Comparison of ENCODE assay signal across 24 cellular contexts in genomic region chr4:187865914-187866313, GRCh38.
"Had no signal": no experiment of that assay in that cellular context is flagged by ENCODE, and none has a peak within 500 bp of the region (broad histone marks: within the 10 kb centered on the region; RNA-seq: fewer than 3 reads in every experiment).

No MANE protein-coding gene starts in this region.

- H3K27ac ChIP-seq: brain microvascular endothelial cell, cardiac muscle cell, VCaP had no signal

- H3K9me3 Mint-ChIP-seq: activated T-helper 17 cell treated with anti-CD3 and anti-CD28 coated beads, Interleukin-2, amount 50 U/mL, for 72 hours had no signal

- H3K4me3 ChIP-seq: cardiac muscle cell had no signal

- H3K36me3 ChIP-seq: brain microvascular endothelial cell, cardiac muscle cell had no signal

- H3K36me3 Mint-ChIP-seq: activated naive CD8-positive, alpha-beta T cell treated with anti-CD3 and anti-CD28 coated beads for 36 hours had no signal

- H3K27me3 ChIP-seq: brain microvascular endothelial cell, cardiac muscle cell had no signal

- ATAC-seq: activated CD4-positive, alpha-beta T cell treated with anti-CD3 and anti-CD28 coated beads for 36 hours; activated T-helper 17 cell treated with anti-CD3 and anti-CD28 coated beads, Interleukin-2, amount 50 U/mL, for 72 hours had no signal

- DNase-seq: activated CD4-positive, alpha-beta memory T cell treated with anti-CD3 and anti-CD28 coated beads, Interleukin-2, amount 10 ng/mL, durations not matched to agents 7 days and 5 days; activated CD4-positive, alpha-beta T cell treated with anti-CD3 and anti-CD28 coated beads for 36 hours; activated CD4-positive, alpha-beta T cell treated with anti-CD3 and anti-CD28 coated beads, Interleukin-2, amount 50 U/mL, for 1 hour; activated gamma-delta T cell; activated naive CD4-positive, alpha-beta T cell treated with anti-CD3 and anti-CD28 coated beads for 36 hours; activated naive CD8-positive, alpha-beta T cell treated with anti-CD3 and anti-CD28 coated beads for 36 hours; activated T-cell treated with anti-CD3 and anti-CD28 coated beads for 4 hours; activated T-cell treated with anti-CD3 and anti-CD28 coated beads, Interleukin-2, amount 50 U/mL, for 48 hours; brain microvascular endothelial cell; MM.1S; NCI-H1105; NCI-H1436 treated with DMSO at 0.1 percent for 48 hours; NCI-H187; NCI-H2081 treated with DMSO at 0.1 percent for 48 hours; NCI-H2171; NCI-H2227 treated with DMSO at 0.1 percent for 48 hours; NCI-H446 treated with DMSO at 0.1 percent for 48 hours; NCI-H524 treated with DMSO at 0.1 percent for 48 hours; NCI-H82; SHP77; T-helper 1 cell had no signal

- H3K4me1 Mint-ChIP-seq: activated CD4-positive, alpha-beta memory T cell treated with anti-CD3 and anti-CD28 coated beads, Interleukin-2, amount 10 ng/mL, durations not matched to agents 7 days and 5 days; activated CD4-positive, alpha-beta T cell treated with anti-CD3 and anti-CD28 coated beads for 36 hours; activated naive CD8-positive, alpha-beta T cell treated with anti-CD3 and anti-CD28 coated beads for 36 hours; activated T-helper 17 cell treated with anti-CD3 and anti-CD28 coated beads, Interleukin-2, amount 50 U/mL, for 72 hours had no signal

- H3K27me3 Mint-ChIP-seq: activated CD4-positive, alpha-beta memory T cell treated with anti-CD3 and anti-CD28 coated beads, Interleukin-2, amount 10 ng/mL, durations not matched to agents 7 days and 5 days; activated CD4-positive, alpha-beta T cell treated with anti-CD3 and anti-CD28 coated beads for 36 hours; activated naive CD8-positive, alpha-beta T cell treated with anti-CD3 and anti-CD28 coated beads for 36 hours; activated T-helper 17 cell treated with anti-CD3 and anti-CD28 coated beads, Interleukin-2, amount 50 U/mL, for 72 hours had no signal

- H3K4me3 Mint-ChIP-seq: activated CD4-positive, alpha-beta memory T cell treated with anti-CD3 and anti-CD28 coated beads, Interleukin-2, amount 10 ng/mL, durations not matched to agents 7 days and 5 days; activated CD4-positive, alpha-beta T cell treated with anti-CD3 and anti-CD28 coated beads for 36 hours; activated naive CD4-positive, alpha-beta T cell treated with anti-CD3 and anti-CD28 coated beads for 36 hours; activated naive CD8-positive, alpha-beta T cell treated with anti-CD3 and anti-CD28 coated beads for 36 hours; activated T-helper 17 cell treated with anti-CD3 and anti-CD28 coated beads, Interleukin-2, amount 50 U/mL, for 72 hours had no signal

- H3K27ac Mint-ChIP-seq: activated CD4-positive, alpha-beta memory T cell treated with anti-CD3 and anti-CD28 coated beads, Interleukin-2, amount 10 ng/mL, durations not matched to agents 7 days and 5 days; activated CD4-positive, alpha-beta T cell treated with anti-CD3 and anti-CD28 coated beads for 36 hours; activated naive CD4-positive, alpha-beta T cell treated with anti-CD3 and anti-CD28 coated beads for 36 hours; activated naive CD8-positive, alpha-beta T cell treated with anti-CD3 and anti-CD28 coated beads for 36 hours; activated T-helper 17 cell treated with anti-CD3 and anti-CD28 coated beads, Interleukin-2, amount 50 U/mL, for 72 hours had no signal
